In genomic region chr16:17002557-17002956, GRCh38 we compare ENCODE assay signal across 20 cellular contexts.
"Had no signal": no experiment of that assay in that cellular context is flagged by ENCODE, and none has a peak within 500 bp of the region (broad histone marks: within the 10 kb centered on the region; RNA-seq: fewer than 3 reads in every experiment).

No MANE protein-coding gene starts in this region.

- H3K4me3 ChIP-seq: gastrocnemius medialis, left ventricle myocardium inferior, spleen had no signal

- DNase-seq: activated CD4-positive, alpha-beta T cell treated with anti-CD3 and anti-CD28 coated beads, Interleukin-2, amount 10 ng/mL, durations not matched to agents 7 days and 5 days; activated naive CD4-positive, alpha-beta T cell treated with anti-CD3 and anti-CD28 coated beads, Interleukin-2, amount 50 U/mL, for 16 hours; activated T-cell treated with anti-CD3 and anti-CD28 coated beads for 4 hours; caudate nucleus; cortex of kidney; effector CD8-positive, alpha-beta T cell; gastrocnemius medialis; islet precursor cell; left ventricle myocardium inferior; mesendoderm; nephron progenitor cell; spleen; stimulated activated CD4-positive, alpha-beta T cell treated with anti-CD3 and anti-CD28 coated beads, Interleukin-1b, Interleukin-23, amount 100 ng/mL, for 48 hours; stimulated activated naive CD4-positive, alpha-beta T cell; substantia nigra; T1000; trophoblast cell had no signal

- H3K9me3 ChIP-seq: gastrocnemius medialis had no signal

- ATAC-seq: gastrocnemius medialis, sciatic nerve, WTC11 had no signal

- H3K27me3 Mint-ChIP-seq: activated CD4-positive, alpha-beta T cell treated with anti-CD3 and anti-CD28 coated beads, Interleukin-2, amount 10 ng/mL, durations not matched to agents 7 days and 5 days had no signal

- H3K4me1 ChIP-seq: gastrocnemius medialis, left ventricle myocardium inferior had no signal

- H3K36me3 ChIP-seq: gastrocnemius medialis, left ventricle myocardium inferior, spleen had no signal

- H3K9me3 Mint-ChIP-seq: activated CD4-positive, alpha-beta T cell treated with anti-CD3 and anti-CD28 coated beads, Interleukin-2, amount 10 ng/mL, durations not matched to agents 7 days and 5 days; activated T-helper 2 cell treated with anti-CD3 and anti-CD28 coated beads, Interferon-gamma antibody, Interleukin-2, Interleukin-4, amounts not matched to agents 10 μg/mL and 5 μg/mL and 100 μg/mL, durations not matched to agents 14 hours and 24 hours and 36 hours had no signal

- H3K27ac ChIP-seq: gastrocnemius medialis, left ventricle myocardium inferior, spleen had no signal

- H3K27me3 ChIP-seq: gastrocnemius medialis, spleen had no signal

- H3K4me1 Mint-ChIP-seq: activated CD4-positive, alpha-beta T cell treated with anti-CD3 and anti-CD28 coated beads, Interleukin-2, amount 10 ng/mL, durations not matched to agents 7 days and 5 days; WTC11 had no signal

- H3K27ac Mint-ChIP-seq: activated CD4-positive, alpha-beta T cell treated with anti-CD3 and anti-CD28 coated beads, Interleukin-2, amount 10 ng/mL, durations not matched to agents 7 days and 5 days; activated T-helper 2 cell treated with anti-CD3 and anti-CD28 coated beads, Interferon-gamma antibody, Interleukin-2, Interleukin-4, amounts not matched to agents 10 μg/mL and 5 μg/mL and 100 μg/mL, durations not matched to agents 14 hours and 24 hours and 36 hours; nephron progenitor cell; WTC11 had no signal

- H3K4me3 Mint-ChIP-seq: activated CD4-positive, alpha-beta T cell treated with anti-CD3 and anti-CD28 coated beads, Interleukin-2, amount 10 ng/mL, durations not matched to agents 7 days and 5 days; nephron progenitor cell; WTC11 had no signal
